Comparison of ENCODE assay signal across 9 cellular contexts in the genomic region with DNA sequence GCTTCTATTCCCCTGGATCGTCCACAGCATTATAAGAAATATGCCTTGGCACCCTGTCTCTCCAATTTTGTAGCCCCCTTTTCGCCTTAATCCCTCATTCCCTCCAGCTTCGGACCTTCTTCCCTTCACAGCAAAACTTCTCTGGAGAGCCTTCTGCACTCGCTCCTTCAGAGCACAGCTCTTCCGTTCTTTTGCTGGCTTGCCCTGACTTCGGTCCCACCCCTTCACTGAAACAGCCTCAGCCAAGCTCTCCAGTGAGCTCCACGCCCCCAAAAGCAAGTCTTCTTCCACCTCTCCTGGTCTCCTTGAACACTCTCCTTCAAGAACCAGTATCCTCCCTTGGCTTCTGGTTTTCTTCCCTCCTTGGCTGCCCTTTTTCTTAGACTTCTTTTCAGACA. TPM values are rescaled to one million over a fixed set of nuclear protein-coding genes. Genes with fewer than 3 reads are reported as not detected.
A peak's percentile ranks its signal among the peaks of the same experiment; 100 is the strongest.
DNase-seq lines count a peak whose midpoint lies in the region; ATAC-seq and TF ChIP-seq lines count a peak whose summit lies in the region.
"Had no signal": no experiment of that assay in that cellular context is flagged by ENCODE, and none has a peak within 500 bp of the region (broad histone marks: within the 10 kb centered on the region; RNA-seq: fewer than 3 reads in every experiment).

No MANE protein-coding gene starts in this region.

- no peaks in the 10 kb centered on the region for H3K9me3 Mint-ChIP-seq in stimulated activated naive CD8-positive, alpha-beta T cell treated with anti-CD3 and anti-CD28 coated beads, Interleukin-15, Interleukin-2, amounts not matched to agents 100 ng/mL and 50 ng/mL, for 24 hours
- no peaks in the 10 kb centered on the region for H3K9me3 Mint-ChIP-seq in chondrocyte (ENCODE audit: low read depth)
- H3K9me3 Mint-ChIP-seq in mesothelial cell of epicardium: no peaks in the 10 kb centered on the region

- no peak for TF ChIP-seq CTCF in chondrocyte (IDR thresholded peaks at IDR 0.05)
- TF ChIP-seq CTCF in mesothelial cell of epicardium (IDR thresholded peaks at IDR 0.05; ENCODE audit: unreplicated experiment): no peak

- peaks cover 18% of the 10 kb centered on the region for H3K4me1 Mint-ChIP-seq in stimulated activated naive CD8-positive, alpha-beta T cell treated with anti-CD3 and anti-CD28 coated beads, Interleukin-15, Interleukin-2, amounts not matched to agents 100 ng/mL and 50 ng/mL, for 24 hours (ENCODE audit: low read depth)
- H3K4me1 Mint-ChIP-seq in chondrocyte (ENCODE audit: low read depth) (peaks cover 32% of the 10 kb centered on the region), mesothelial cell of epicardium (peaks cover 16% of the 10 kb centered on the region)

- H3K36me3 Mint-ChIP-seq in stimulated activated naive CD8-positive, alpha-beta T cell treated with anti-CD3 and anti-CD28 coated beads, Interleukin-15, Interleukin-2, amounts not matched to agents 100 ng/mL and 50 ng/mL, for 24 hours (ENCODE audit: low read depth): no peaks in the 10 kb centered on the region
- H3K36me3 Mint-ChIP-seq in chondrocyte (ENCODE audit: low read depth) (peaks cover 2% of the 10 kb centered on the region), mesothelial cell of epicardium (peaks cover 4% of the 10 kb centered on the region)

- peaks cover 42% of the 10 kb centered on the region for H3K27me3 Mint-ChIP-seq in stimulated activated naive CD8-positive, alpha-beta T cell treated with anti-CD3 and anti-CD28 coated beads, Interleukin-15, Interleukin-2, amounts not matched to agents 100 ng/mL and 50 ng/mL, for 24 hours
- H3K27me3 Mint-ChIP-seq in chondrocyte (ENCODE audit: low read depth): no peaks in the 10 kb centered on the region
- H3K27me3 Mint-ChIP-seq in mesothelial cell of epicardium (ENCODE audit: low read depth): peaks cover 11% of the 10 kb centered on the region

- no peak overlapping the region for H3K27ac Mint-ChIP-seq in stimulated activated naive CD8-positive, alpha-beta T cell treated with anti-CD3 and anti-CD28 coated beads, Interleukin-15, Interleukin-2, amounts not matched to agents 100 ng/mL and 50 ng/mL, for 24 hours
- H3K27ac Mint-ChIP-seq in chondrocyte (ENCODE audit: unreplicated experiment) (peak overlapping the region; percentile 83), mesothelial cell of epicardium (peak overlapping the region; percentile 4)

- peak overlapping the region; percentile 60 for H3K4me3 Mint-ChIP-seq in stimulated activated naive CD8-positive, alpha-beta T cell treated with anti-CD3 and anti-CD28 coated beads, Interleukin-15, Interleukin-2, amounts not matched to agents 100 ng/mL and 50 ng/mL, for 24 hours
- H3K4me3 Mint-ChIP-seq in chondrocyte (ENCODE audit: unreplicated experiment) (peak overlapping the region; percentile 81), mesothelial cell of epicardium (peak overlapping the region; percentile 67)

- no peak for ATAC-seq in stimulated activated naive CD8-positive, alpha-beta T cell treated with anti-CD3 and anti-CD28 coated beads, Interleukin-15, Interleukin-2, amounts not matched to agents 100 U/mL and 50 U/mL, for 24 hours
- ATAC-seq in GM19397 (IDR thresholded peaks at IDR 0.05; ENCODE audit: unreplicated experiment) (no peak), GM18868 (IDR thresholded peaks at IDR 0.05; ENCODE audit: unreplicated experiment) (no peak)
- ATAC-seq: GM12878 had no signal

- DNase-seq in stimulated activated naive CD8-positive, alpha-beta T cell treated with anti-CD3 and anti-CD28 coated beads, Interleukin-15, Interleukin-2, amounts not matched to agents 100 U/mL and 50 U/mL, for 24 hours: no peak
- DNase-seq in chondrocyte (ENCODE audit: low spot score) (peak; percentile 9), mesothelial cell of epicardium (ENCODE audit: low spot score in 2 of 2, unreplicated experiment in 2 of 2) (no peak), NCI-H226 (no peak)
- DNase-seq in stimulated activated CD8-positive, alpha-beta memory T cell treated with anti-CD3 and anti-CD28 coated beads, Interleukin-4, amount 100 ng/mL, for 48 hours: no peak

RNA-seq across cellular contexts. Expression of a gene that starts 1.5 kb away (rescaled TPM):
- total RNA-seq in chondrocyte (5.9 to 17.2 TPM (median 16.2 TPM) in 3 replicates), mesothelial cell of epicardium (14.6 to 16.7 TPM (median 16.0 TPM) in 3 replicates)
